Comparison of ENCODE assay signal across 35 cellular contexts in genomic region chr9:21864505-21864904, GRCh38.
"Had no signal": no experiment of that assay in that cellular context is flagged by ENCODE, and none has a peak within 500 bp of the region (broad histone marks: within the 10 kb centered on the region; RNA-seq: fewer than 3 reads in every experiment).

No MANE protein-coding gene starts in this region.

- DNase-seq: activated B cell treated with CpG ODN at 0.5 μM for 24 hours; activated CD4-positive, alpha-beta memory T cell treated with anti-CD3 and anti-CD28 coated beads for 36 hours; activated CD4-positive, alpha-beta T cell treated with anti-CD3 and anti-CD28 coated beads for 4 hours; activated CD4-positive, alpha-beta T cell treated with anti-CD3 and anti-CD28 coated beads, Interleukin-2, amount 50 U/mL, for 1 hour; activated CD4-positive, CD25-positive, alpha-beta regulatory T cell treated with anti-CD3 and anti-CD28 coated beads, Interleukin-2, amount 50 U/mL, for 72 hours; activated CD8-positive, alpha-beta memory T cell treated with anti-CD3 and anti-CD28 coated beads, Interleukin-2, amount 50 U/mL, for 4 hours; activated gamma-delta T cell treated with Interleukin-2 at 50 U/mL for 16 hours; activated naive CD4-positive, alpha-beta T cell treated with anti-CD3 and anti-CD28 coated beads, Interleukin-2, amount 10 ng/mL, durations not matched to agents 7 days and 5 days; activated naive CD8-positive, alpha-beta T cell treated with anti-CD3 and anti-CD28 coated beads for 36 hours; activated T-cell treated with anti-CD3 and anti-CD28 coated beads for 4 hours; activated T-cell treated with anti-CD3 and anti-CD28 coated beads, Interleukin-2, amount 50 U/mL, for 4 hours; amniotic stem cell; aorta; brain microvascular endothelial cell; central memory CD4-positive, alpha-beta T cell; Kasumi-1; MG63; NCI-H1048; NCI-H1105 treated with DMSO at 0.1 percent for 48 hours; NCI-H1436; NCI-H1694; NCI-H1930; NCI-H2081 treated with DMSO at 0.1 percent for 48 hours; NCI-H226; NCI-H446 treated with DMSO at 0.1 percent for 48 hours; NCI-H748 treated with DMSO at 0.1 percent for 48 hours; NK-92 treated with Interleukin-12 subunit alpha and Interleukin-12 subunit beta, amount 100 ng/mL, for 24 hours; SW 1271; T-helper 1 cell; T-helper 2 cell; T-helper 9 cell had no signal

- H3K27ac Mint-ChIP-seq: activated B cell treated with CpG ODN at 0.5 μM for 24 hours; activated CD4-positive, alpha-beta memory T cell treated with anti-CD3 and anti-CD28 coated beads for 36 hours; activated naive CD4-positive, alpha-beta T cell treated with anti-CD3 and anti-CD28 coated beads, Interleukin-2, amount 10 ng/mL, durations not matched to agents 7 days and 5 days; activated naive CD8-positive, alpha-beta T cell treated with anti-CD3 and anti-CD28 coated beads for 36 hours; activated T-helper 1 cell treated with anti-CD3 and anti-CD28 coated beads, Interleukin-12 subunit alpha, Interleukin-12 subunit beta, Interleukin-2, Interleukin-4 antibody, amounts not matched to agents 30 ng/mL and 10 ng/mL and 1 ng/mL, durations not matched to agents 14 hours and 24 hours and 36 hours had no signal

- H3K9me3 ChIP-seq: MG63 had no signal

- H3K4me3 ChIP-seq: MG63 had no signal

- ATAC-seq: activated T-cell treated with anti-CD3 and anti-CD28 coated beads, Interleukin-2, amount 50 U/mL, for 4 hours; Right ventricle myocardium inferior had no signal

- H3K4me3 Mint-ChIP-seq: activated B cell treated with CpG ODN at 0.5 μM for 24 hours; activated CD4-positive, alpha-beta memory T cell treated with anti-CD3 and anti-CD28 coated beads for 36 hours; activated naive CD4-positive, alpha-beta T cell treated with anti-CD3 and anti-CD28 coated beads, Interleukin-2, amount 10 ng/mL, durations not matched to agents 7 days and 5 days; activated naive CD8-positive, alpha-beta T cell treated with anti-CD3 and anti-CD28 coated beads for 36 hours; activated T-cell treated with anti-CD3 and anti-CD28 coated beads, Interleukin-2, amount 50 U/mL, for 4 hours; activated T-helper 1 cell treated with anti-CD3 and anti-CD28 coated beads, Interleukin-12 subunit alpha, Interleukin-12 subunit beta, Interleukin-2, Interleukin-4 antibody, amounts not matched to agents 30 ng/mL and 10 ng/mL and 1 ng/mL, durations not matched to agents 14 hours and 24 hours and 36 hours had no signal

- H3K4me1 Mint-ChIP-seq: activated naive CD4-positive, alpha-beta T cell treated with anti-CD3 and anti-CD28 coated beads, Interleukin-2, amount 10 ng/mL, durations not matched to agents 7 days and 5 days; activated naive CD8-positive, alpha-beta T cell treated with anti-CD3 and anti-CD28 coated beads for 36 hours had no signal

- H3K27me3 Mint-ChIP-seq: activated B cell treated with CpG ODN at 0.5 μM for 24 hours; activated CD4-positive, alpha-beta memory T cell treated with anti-CD3 and anti-CD28 coated beads for 36 hours; activated naive CD4-positive, alpha-beta T cell treated with anti-CD3 and anti-CD28 coated beads, Interleukin-2, amount 10 ng/mL, durations not matched to agents 7 days and 5 days; activated naive CD8-positive, alpha-beta T cell treated with anti-CD3 and anti-CD28 coated beads for 36 hours had no signal

- H3K27me3 ChIP-seq: brain microvascular endothelial cell, MG63 had no signal

- H3K9me3 Mint-ChIP-seq: activated CD4-positive, alpha-beta memory T cell treated with anti-CD3 and anti-CD28 coated beads for 36 hours; activated naive CD4-positive, alpha-beta T cell treated with anti-CD3 and anti-CD28 coated beads, Interleukin-2, amount 10 ng/mL, durations not matched to agents 7 days and 5 days; activated naive CD8-positive, alpha-beta T cell treated with anti-CD3 and anti-CD28 coated beads for 36 hours; activated T-cell treated with anti-CD3 and anti-CD28 coated beads, Interleukin-2, amount 50 U/mL, for 4 hours had no signal

- H3K36me3 ChIP-seq: MG63 had no signal

- H3K27ac ChIP-seq: brain microvascular endothelial cell, RWPE1, VCaP had no signal
